20 cellular contexts compared by ENCODE assay signal in the genomic region with DNA sequence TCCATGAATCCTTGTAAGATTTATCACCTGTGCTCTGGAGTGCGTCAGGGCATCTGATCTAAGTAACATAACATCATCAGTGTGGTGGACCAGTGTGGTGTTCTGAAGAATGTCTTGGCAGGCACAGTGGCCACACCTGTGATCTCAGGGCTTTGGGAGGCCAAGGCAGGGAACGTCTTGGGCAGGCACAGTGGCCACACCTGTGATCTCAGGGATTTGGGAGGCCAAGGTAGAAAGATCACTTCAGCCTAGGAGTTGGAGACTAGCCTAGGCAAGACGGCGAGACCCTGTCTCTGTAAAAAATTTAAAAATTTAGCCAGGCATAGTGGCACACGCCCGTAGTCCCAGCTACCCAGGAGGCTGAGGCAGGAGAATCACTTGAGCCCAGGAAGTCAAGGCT.
DNase-seq lines count a peak whose midpoint lies in the region; ATAC-seq and TF ChIP-seq lines count a peak whose summit lies in the region.
"Had no signal": no experiment of that assay in that cellular context is flagged by ENCODE, and none has a peak within 500 bp of the region (broad histone marks: within the 10 kb centered on the region; RNA-seq: fewer than 3 reads in every experiment).

No MANE protein-coding gene starts in this region.

- H3K4me3 Mint-ChIP-seq in endodermal cell, result no peak overlapping the region
- H3K4me3 Mint-ChIP-seq: B cell; CD4-positive, CD25-positive, alpha-beta regulatory T cell; CD8-positive, alpha-beta T cell; GM23338; HFFc6 had no signal

- H3K36me3 Mint-ChIP-seq in endodermal cell (ENCODE audit: low read depth), result peaks cover 48% of the 10 kb centered on the region
- H3K36me3 Mint-ChIP-seq: CD4-positive, CD25-positive, alpha-beta regulatory T cell; CD8-positive, alpha-beta T cell had no signal

- no peaks in the 10 kb centered on the region for H3K27me3 Mint-ChIP-seq in endodermal cell (ENCODE audit: insufficient read depth)

- no peaks in the 10 kb centered on the region for H3K36me3 ChIP-seq in endodermal cell (ENCODE audit: control insufficient read depth, insufficient read depth, low read length)
- H3K36me3 ChIP-seq in upper lobe of right lung, result no peaks in the 10 kb centered on the region
- no peaks in the 10 kb centered on the region for H3K36me3 ChIP-seq in mesenchymal stem cell (ENCODE audit: control insufficient read depth in 1 of 2, insufficient read depth in 2 of 2, low read depth in 1 of 2, low read length in 2 of 2)
- H3K36me3 ChIP-seq: BLaER1, HAP-1 had no signal

- TF ChIP-seq CTCF in endodermal cell (conservative IDR thresholded peaks at IDR 0.05), result no peak
- no peak for TF ChIP-seq CTCF in upper lobe of right lung (IDR thresholded peaks at IDR 0.05)

- no peak overlapping the region for H2AK5ac ChIP-seq in mesenchymal stem cell (ENCODE audit: low read length, severe bottlenecking)

- H3K27ac Mint-ChIP-seq in endodermal cell, result no peak overlapping the region
- H3K27ac Mint-ChIP-seq: B cell; CD4-positive, CD25-positive, alpha-beta regulatory T cell; CD8-positive, alpha-beta T cell; GM23338; HFFc6 had no signal

- no peaks in the 10 kb centered on the region for H3K9me3 Mint-ChIP-seq in endodermal cell
- H3K9me3 Mint-ChIP-seq: CD4-positive, CD25-positive, alpha-beta regulatory T cell; CD8-positive, alpha-beta T cell; GM23338 had no signal

- no peak for ATAC-seq in upper lobe of right lung
- ATAC-seq in GM21786 (IDR thresholded peaks at IDR 0.05; ENCODE audit: unreplicated experiment), result no peak
- ATAC-seq: CD8-positive, alpha-beta T cell; GM23338 had no signal

- H3K4ac ChIP-seq in mesenchymal stem cell (ENCODE audit: low read depth in 1 of 2, low read length in 2 of 2), result no peak overlapping the region

- no peak overlapping the region for H3K4me2 ChIP-seq in mesenchymal stem cell (ENCODE audit: low read length, poor library complexity, severe bottlenecking)
- H3K4me2 ChIP-seq: BLaER1, GM23338 had no signal

- 76 to 90% methylated on average over 6 of the region's 6 CpGs for WGBS in endodermal cell (ENCODE audit: insufficient coverage in 1 of 2, insufficient read length in 1 of 2), 2 experiments
- 77% methylated on average over 6 of the region's 6 CpGs for WGBS in mesenchymal stem cell

- no peaks in the 10 kb centered on the region for H3K4me1 Mint-ChIP-seq in endodermal cell
- H3K4me1 Mint-ChIP-seq: B cell; CD4-positive, CD25-positive, alpha-beta regulatory T cell had no signal

- H3K18ac ChIP-seq in mesenchymal stem cell (ENCODE audit: low read depth in 1 of 2, low read length in 2 of 2), result no peak overlapping the region

- H2BK5ac ChIP-seq in mesenchymal stem cell (ENCODE audit: low read depth, low read length, poor library complexity, severe bottlenecking), result no peak overlapping the region

- H4K91ac ChIP-seq in mesenchymal stem cell (ENCODE audit: low read length), result no peak overlapping the region

- no peak overlapping the region for H2BK12ac ChIP-seq in mesenchymal stem cell (ENCODE audit: low read length in 2 of 2)

- no peak overlapping the region for H2BK120ac ChIP-seq in mesenchymal stem cell (ENCODE audit: low read depth, low read length)

- H3K27ac ChIP-seq in endodermal cell (ENCODE audit: low read depth, low read length) (no peak overlapping the region), upper lobe of right lung (no peak overlapping the region), mesenchymal stem cell (ENCODE audit: low read length, poor library complexity, severe bottlenecking) (no peak overlapping the region)
- H3K27ac ChIP-seq: 22Rv1, BLaER1, C4-2B had no signal

- no peak overlapping the region for H3K23ac ChIP-seq in mesenchymal stem cell (ENCODE audit: low read length in 2 of 2)

- H3K9ac ChIP-seq in endodermal cell (ENCODE audit: extremely low read depth, low read length, poor library complexity, severe bottlenecking) (no peak overlapping the region), mesenchymal stem cell (ENCODE audit: low read length) (no peak overlapping the region)
- H3K9ac ChIP-seq: BLaER1 had no signal

- H3K27me3 ChIP-seq in endodermal cell (ENCODE audit: control insufficient read depth, insufficient read depth, low read length, poor library complexity, severe bottlenecking) (no peaks in the 10 kb centered on the region), upper lobe of right lung (peaks cover 9% of the 10 kb centered on the region), mesenchymal stem cell (ENCODE audit: control insufficient read depth in 1 of 2, insufficient read depth in 1 of 2, low read length in 2 of 2) (peaks cover 0 to 8% of the 10 kb centered on the region in 2 experiments)
- H3K27me3 ChIP-seq: BLaER1 had no signal

- no peak overlapping the region for H2AFZ ChIP-seq in mesenchymal stem cell (ENCODE audit: low read depth, low read length)
- H2AFZ ChIP-seq: GM23338 had no signal

- H4K8ac ChIP-seq in mesenchymal stem cell (ENCODE audit: low read length), result no peak overlapping the region

- no peak overlapping the region for H2BK15ac ChIP-seq in mesenchymal stem cell (ENCODE audit: low read depth, poor library complexity, severe bottlenecking)

- H3K4me1 ChIP-seq in endodermal cell (ENCODE audit: control insufficient read depth, insufficient read depth, low read length) (no peaks in the 10 kb centered on the region), upper lobe of right lung (no peaks in the 10 kb centered on the region), mesenchymal stem cell (ENCODE audit: control insufficient read depth, insufficient read depth, low read depth, low read length) (no peaks in the 10 kb centered on the region)
- H3K4me1 ChIP-seq: BLaER1, Caco-2, HAP-1 had no signal

- peak; percentile 36 for DNase-seq in activated effector memory CD4-positive, alpha-beta T cell treated with anti-CD3 and anti-CD28 coated beads, Interleukin-2, amount 50 U/mL, for 16 hours
- DNase-seq in activated effector memory CD4-positive, alpha-beta T cell treated with Interleukin-2 at 50 U/mL for 16 hours, result no peak
- peak; percentile 16 for DNase-seq in endodermal cell
- DNase-seq in mesenteric fat pad (ENCODE audit: low spot score), result peak; percentile 60
- DNase-seq in upper lobe of right lung, result peak; percentile 22
- DNase-seq in mesenchymal stem cell, result no peak
- DNase-seq in epidermal melanocyte (ENCODE audit: insufficient read length, low spot score), result no peak
- DNase-seq: CD4-positive, CD25-positive, alpha-beta regulatory T cell; CD8-positive, alpha-beta T cell; DMS153; DND-41; HFFc6 had no signal

- H3K79me1 ChIP-seq in mesenchymal stem cell (replicated peaks; ENCODE audit: low read length, poor library complexity, severe bottlenecking), result no peaks in the 10 kb centered on the region

- intact Hi-C loops in upper lobe of right lung (cut with DNase I), result no loop called here

- H3K9me3 ChIP-seq in endodermal cell (ENCODE audit: control insufficient read depth, low read length) (peaks cover 35% of the 10 kb centered on the region), upper lobe of right lung (no peaks in the 10 kb centered on the region), mesenchymal stem cell (ENCODE audit: control insufficient read depth, low read length) (no peaks in the 10 kb centered on the region)
- H3K9me3 ChIP-seq: BLaER1, Caco-2, HAP-1 had no signal

- no peak overlapping the region for H3K14ac ChIP-seq in mesenchymal stem cell (ENCODE audit: low read length in 2 of 2)

- no peak overlapping the region for H3K4me3 ChIP-seq in endodermal cell (ENCODE audit: low read length)
- H3K4me3 ChIP-seq in upper lobe of right lung, result no peak overlapping the region
- no peak overlapping the region for H3K4me3 ChIP-seq in mesenchymal stem cell (ENCODE audit: insufficient read depth in 1 of 2, low read depth in 1 of 2, low read length in 2 of 2)
- H3K4me3 ChIP-seq: BLaER1, GM23338, HAP-1 had no signal

Comparison
In these comparisons a context has a peak if more than half of its experiments do, and no peak if none do; other contexts are left out.
1. DNase-seq: peak in activated effector memory CD4-positive, alpha-beta T cell treated with anti-CD3 and anti-CD28 coated beads, Interleukin-2, amount 50 U/mL, for 16 hours (single experiment), endodermal cell (single experiment), mesenteric fat pad (single experiment) and upper lobe of right lung (single experiment); none in activated effector memory CD4-positive, alpha-beta T cell treated with Interleukin-2 at 50 U/mL for 16 hours (single experiment), mesenchymal stem cell (single experiment) and epidermal melanocyte (single experiment).